In genomic region chr1:107450899-107451664, GRCh38 we compare ENCODE assay signal across 12 cellular contexts.
DNase-seq lines count a peak whose midpoint lies in the region; ATAC-seq lines count a peak whose summit lies in the region.
"Had no signal": no experiment of that assay in that cellular context is flagged by ENCODE, and none has a peak within 500 bp of the region (broad histone marks: within the 10 kb centered on the region; RNA-seq: fewer than 3 reads in every experiment).

No MANE protein-coding gene starts in this region.

- peak; percentile 33 for DNase-seq in germinal center (ENCODE audit: low spot score)
- no peak for DNase-seq in caudate nucleus (lab: John Stamatoyannopoulos, UW)
- DNase-seq in activated CD8-positive, alpha-beta memory T cell treated with anti-CD3 and anti-CD28 coated beads, Interleukin-2, amount 50 U/mL, for 48 hours = no peak
- DNase-seq in Right ventricle myocardium superior = no peak
- DNase-seq in GM03348 (ENCODE audit: low spot score) = no peak
- DNase-seq: activated CD4-positive, CD25-positive, alpha-beta regulatory T cell; DMS153; esophagus squamous epithelium; NCI-H524 had no signal

- no peak overlapping the region for H3K27ac ChIP-seq in caudate nucleus (ENCODE audit: low read depth, low read length)
- H3K27ac ChIP-seq: esophagus squamous epithelium had no signal

- intact Hi-C loops in Right ventricle myocardium superior (cut with DNase I) = no loop called here

- ATAC-seq in GM18861 (IDR thresholded peaks at IDR 0.05; ENCODE audit: unreplicated experiment) (peak; percentile 77), GM21723 (IDR thresholded peaks at IDR 0.05; ENCODE audit: unreplicated experiment) (peak; percentile 82), HG03432 (IDR thresholded peaks at IDR 0.05; ENCODE audit: unreplicated experiment) (peak; percentile 83), Right ventricle myocardium superior (ENCODE audit: poor library complexity) (no peak)
